Comparison of ENCODE assay signal across 1 cellular context in the genomic region with DNA sequence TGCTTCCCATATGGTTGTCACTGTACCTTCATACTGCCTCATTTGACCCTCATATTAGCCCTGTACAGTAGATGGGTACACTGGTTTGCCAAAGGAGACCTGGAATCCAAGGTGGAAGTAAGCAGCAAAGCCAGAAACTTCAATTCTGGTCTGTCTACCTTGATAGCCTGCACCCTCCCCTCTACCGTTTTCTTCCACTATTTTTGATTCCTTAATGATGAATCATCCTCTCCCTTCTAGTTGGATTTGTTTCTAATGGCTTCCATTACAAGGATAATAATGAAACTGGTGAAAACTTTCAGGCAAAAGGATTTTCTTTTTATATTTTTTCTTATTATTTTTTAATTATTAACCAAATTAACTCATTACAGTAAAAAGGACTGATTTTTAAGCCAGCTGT.
TF ChIP-seq lines count a peak whose summit lies in the region.

No MANE protein-coding gene starts in this region.

TF ChIP-seq in GM23338, 12 proteins besides CTCF, POLR2A, EP300 and RAD21 (continued from another document):
- TF ChIP-seq ZNF462 (CRISPR knock-in tag; IDR thresholded peaks at IDR 0.05) (no peak), EZH2phosphoT487 (IDR thresholded peaks at IDR 0.05; ENCODE audit: unreplicated experiment) (no peak), ZNF114 (CRISPR knock-in tag; IDR thresholded peaks at IDR 0.05) (no peak), JUNB (IDR thresholded peaks at IDR 0.05; ENCODE audit: unreplicated experiment) (no peak), STAT1 (IDR thresholded peaks at IDR 0.05; ENCODE audit: unreplicated experiment) (no peak), ZNF331 (CRISPR knock-in tag; IDR thresholded peaks at IDR 0.05; ENCODE audit: low read depth) (no peak), CREB1 (CRISPR knock-in tag; IDR thresholded peaks at IDR 0.05; ENCODE audit: low read depth) (no peak), REST (IDR thresholded peaks at IDR 0.05; ENCODE audit: unreplicated experiment) (no peak)
